ENCODE assay signal across 12 cellular contexts in the genomic region with DNA sequence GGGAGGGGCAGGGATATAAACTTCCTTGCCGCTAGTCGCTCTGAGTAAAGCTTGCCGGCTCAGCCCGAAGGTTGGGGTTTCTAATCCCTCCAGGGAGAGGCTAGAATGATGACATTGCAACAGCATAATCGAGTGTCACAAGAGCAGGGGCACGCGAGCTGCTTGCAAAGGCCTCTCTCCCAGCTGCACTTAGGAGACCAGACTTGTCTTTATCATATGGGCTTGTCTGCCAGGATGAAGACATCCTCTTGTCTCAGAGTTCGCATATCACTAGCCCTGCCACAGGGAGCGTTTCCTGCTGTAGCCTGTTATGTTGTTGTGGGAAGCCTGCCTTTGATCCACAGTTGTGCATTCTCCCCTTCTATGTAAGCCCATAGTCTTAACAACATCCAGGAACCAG.
A peak's percentile ranks its signal among the peaks of the same experiment; 100 is the strongest.
DNase-seq lines count a peak whose midpoint lies in the region; ATAC-seq and TF ChIP-seq lines count a peak whose summit lies in the region.
"Had no signal": no experiment of that assay in that cellular context is flagged by ENCODE, and none has a peak within 500 bp of the region (broad histone marks: within the 10 kb centered on the region; RNA-seq: fewer than 3 reads in every experiment).

No MANE protein-coding gene starts in this region.

- no peak for TF ChIP-seq POLR2A in body of pancreas (IDR thresholded peaks at IDR 0.05)

- ATAC-seq in left cardiac atrium: peak; percentile 50 to 60
- ATAC-seq in left ventricle myocardium superior: no peak
- ATAC-seq in body of pancreas: no peak
- ATAC-seq in left lobe of liver: peak; percentile 27
- ATAC-seq in aorta (ENCODE audit: low FRiP score): no peak
- no peak for ATAC-seq in GM19463 (IDR thresholded peaks at IDR 0.05; ENCODE audit: unreplicated experiment)
- no peak for ATAC-seq in GM21825 (IDR thresholded peaks at IDR 0.05; ENCODE audit: unreplicated experiment)
- ATAC-seq: GM12878 had no signal

- 35 to 48% methylated on average over 7 to 9 of the region's 9 CpGs for WGBS in body of pancreas, 2 donors
- WGBS in aorta, 2 donors: 35 to 43% methylated on average over 9 of the region's 9 CpGs

- H3K27ac ChIP-seq in body of pancreas: peak overlapping the region; percentile 25 to 93 (median 88)
- H3K27ac ChIP-seq in aorta (ENCODE audit: low read depth in 1 of 2, low read length in 2 of 2): peak overlapping the region; percentile 4 to 16
- H3K27ac ChIP-seq: SJSA1 had no signal

- TF ChIP-seq CTCF in body of pancreas (IDR thresholded peaks at IDR 0.05): no peak

- H3K9me3 ChIP-seq in body of pancreas: no peaks in the 10 kb centered on the region
- no peaks in the 10 kb centered on the region for H3K9me3 ChIP-seq in aorta (ENCODE audit: control insufficient read depth, low read length)
- H3K9me3 ChIP-seq: SJSA1, testis had no signal

- H3K27me3 ChIP-seq in body of pancreas (no peaks in the 10 kb centered on the region), aorta (ENCODE audit: control insufficient read depth in 1 of 2, insufficient read depth in 2 of 2, low read length in 1 of 2) (no peaks in the 10 kb centered on the region)
- H3K27me3 ChIP-seq: SJSA1, testis had no signal

- H3K36me3 ChIP-seq in body of pancreas (replicated peaks in 1 of 2; ENCODE audit: insufficient read depth in 1 of 2, low read depth in 2 of 2) (peaks cover 0 to 3% of the 10 kb centered on the region in 2 donors), aorta (ENCODE audit: control insufficient read depth in 1 of 2, insufficient read depth in 2 of 2, low read length in 1 of 2) (no peaks in the 10 kb centered on the region)
- H3K36me3 ChIP-seq: SJSA1 had no signal

- H3K4me3 ChIP-seq in body of pancreas (no peak overlapping the region), aorta (ENCODE audit: low read length in 2 of 2) (no peak overlapping the region)
- H3K4me3 ChIP-seq: GM12878, SJSA1, testis had no signal

- H3K4me1 ChIP-seq in body of pancreas (peaks cover 78% of the 10 kb centered on the region), aorta (ENCODE audit: control insufficient read depth in 1 of 2, insufficient read depth in 2 of 2, low read length in 2 of 2) (peaks cover 0 to 7% of the 10 kb centered on the region in 2 donors)
- H3K4me1 ChIP-seq: SJSA1 had no signal

- intact Hi-C loops in left cardiac atrium (cut with DNase I) (no loop called here), left ventricle myocardium superior (cut with micrococcal nuclease) (no loop called here), body of pancreas (cut with DNase I) (no loop called here), aorta (cut with DNase I) (loop anchor here in 1 of 2 donors (2.0 kb wide), 1 partner anchor 31 kb away; no protein-coding TSS in a partner anchor)

- DNase-seq in left cardiac atrium: no peak
- DNase-seq in left ventricle myocardium superior: no peak
- peak in 3 of 4 donors; percentile 13 to 30 (median 20) for DNase-seq in body of pancreas
- DNase-seq in left lobe of liver (ENCODE audit: low spot score): peak; percentile 56
- peak in 1 of 2 donors; percentile 44 for DNase-seq in aorta
- no peak for DNase-seq in T-helper 2 cell
- DNase-seq: activated effector memory CD4-positive, alpha-beta T cell treated with anti-CD3 and anti-CD28 coated beads, Interleukin-2, amount 50 U/mL, for 16 hours; testis had no signal

Comparison
In these comparisons a context has a peak if more than half of its experiments do, and no peak if none do; other contexts are left out.
1. ATAC-seq: peak in left cardiac atrium (2 of 2) and left lobe of liver (single experiment); none in left ventricle myocardium superior (single experiment), body of pancreas (single experiment), aorta (single experiment), GM19463 (single experiment) and GM21825 (single experiment).
2. DNase-seq: peak in body of pancreas (3 of 4) and left lobe of liver (single experiment); none in left cardiac atrium (single experiment), left ventricle myocardium superior (single experiment) and T-helper 2 cell (0 of 5).